21 cellular contexts compared by ENCODE assay signal in the genomic region with DNA sequence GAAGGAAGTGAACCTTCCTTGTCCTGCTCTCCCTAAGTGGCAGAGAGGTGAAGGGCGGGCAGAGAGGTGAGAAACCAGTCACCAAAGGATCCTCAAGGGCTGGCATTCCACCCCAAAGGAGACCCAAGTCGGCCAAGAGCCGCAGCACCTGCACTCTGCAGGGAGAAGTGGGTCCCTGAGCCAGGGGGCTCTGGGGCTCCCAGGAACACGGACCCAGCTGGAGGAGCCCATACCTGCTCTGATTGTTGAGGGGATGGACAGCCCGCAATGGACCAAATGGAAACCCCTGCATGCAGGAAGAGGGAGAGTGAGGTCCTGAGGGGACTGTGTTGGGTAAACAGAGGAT.
"Had no signal": no experiment of that assay in that cellular context is flagged by ENCODE, and none has a peak within 500 bp of the region (broad histone marks: within the 10 kb centered on the region; RNA-seq: fewer than 3 reads in every experiment).

No MANE protein-coding gene starts in this region.

- FAIRE-seq: HTR-8/SVneo, K562, RCC 7860 had no signal

- DNase-seq: Kasumi-1, NCI-H1092, NCI-H1436, NCI-H187, NCI-H2029, NCI-H2081 treated with DMSO at 0.1 percent for 48 hours, NCI-H2171, NCI-H226, NCI-H446, NCI-H510A, NCI-H524 treated with DMSO at 0.1 percent for 48 hours, NCI-H69, NCI-H774, RPMI8226, SHP77 had no signal

- H3K9me3 Mint-ChIP-seq: IgD-negative memory B cell had no signal

- H3K4me2 ChIP-seq: KMS-11 had no signal

- H3K9ac ChIP-seq: KMS-11 had no signal

- H3K4me3 Mint-ChIP-seq: IgD-negative memory B cell had no signal

- H3K4me3 ChIP-seq: K562 had no signal

- H3K27ac Mint-ChIP-seq: IgD-negative memory B cell had no signal

- H3K27ac ChIP-seq: HL-60, KMS-11 had no signal

- H3K27me3 Mint-ChIP-seq: IgD-negative memory B cell had no signal

- ATAC-seq: K562 had no signal
